ENCODE assay signal across 8 cellular contexts in the genomic region with DNA sequence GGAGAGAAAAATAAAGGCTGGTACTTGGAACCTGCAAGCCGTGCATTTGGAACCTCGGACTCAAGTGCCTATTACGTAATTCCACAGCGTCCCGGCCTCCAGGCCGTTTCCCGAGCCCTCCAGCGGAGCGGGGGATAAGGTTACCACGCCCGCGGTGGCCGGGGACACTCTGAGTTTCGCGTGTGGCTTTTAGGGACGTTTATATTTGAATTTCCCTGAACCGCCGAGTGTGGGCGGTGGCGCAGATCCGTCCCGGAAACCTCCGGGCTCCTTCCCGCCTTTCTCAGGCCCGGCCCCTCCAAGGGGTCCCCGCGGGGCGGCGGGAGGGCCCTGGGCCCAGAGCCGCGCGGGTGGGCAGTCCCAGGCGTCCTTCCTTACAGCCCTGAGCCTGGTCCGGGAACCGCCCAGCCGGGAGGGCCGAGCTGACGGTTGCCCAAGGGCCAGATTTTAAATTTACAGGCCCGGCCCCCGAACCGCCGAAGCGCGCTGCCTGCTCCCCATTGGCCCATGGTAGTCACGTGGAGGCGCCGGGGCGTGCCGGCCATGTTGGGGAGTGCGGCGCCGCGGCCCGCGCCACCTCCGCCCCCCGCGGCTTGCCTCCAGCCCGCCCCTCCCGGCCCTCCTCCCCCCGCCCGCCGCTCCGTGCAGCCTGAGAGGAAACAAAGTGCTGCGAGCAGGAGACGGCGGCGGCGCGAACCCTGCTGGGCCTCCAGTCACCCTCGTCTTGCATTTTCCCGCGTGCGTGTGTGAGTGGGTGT. TPM values are rescaled to one million over a fixed set of nuclear protein-coding genes. Genes with fewer than 3 reads are reported as not detected.
DNase-seq lines count a peak whose midpoint lies in the region; ATAC-seq, FAIRE-seq and TF ChIP-seq lines count a peak whose summit lies in the region.

A gene with protein sequence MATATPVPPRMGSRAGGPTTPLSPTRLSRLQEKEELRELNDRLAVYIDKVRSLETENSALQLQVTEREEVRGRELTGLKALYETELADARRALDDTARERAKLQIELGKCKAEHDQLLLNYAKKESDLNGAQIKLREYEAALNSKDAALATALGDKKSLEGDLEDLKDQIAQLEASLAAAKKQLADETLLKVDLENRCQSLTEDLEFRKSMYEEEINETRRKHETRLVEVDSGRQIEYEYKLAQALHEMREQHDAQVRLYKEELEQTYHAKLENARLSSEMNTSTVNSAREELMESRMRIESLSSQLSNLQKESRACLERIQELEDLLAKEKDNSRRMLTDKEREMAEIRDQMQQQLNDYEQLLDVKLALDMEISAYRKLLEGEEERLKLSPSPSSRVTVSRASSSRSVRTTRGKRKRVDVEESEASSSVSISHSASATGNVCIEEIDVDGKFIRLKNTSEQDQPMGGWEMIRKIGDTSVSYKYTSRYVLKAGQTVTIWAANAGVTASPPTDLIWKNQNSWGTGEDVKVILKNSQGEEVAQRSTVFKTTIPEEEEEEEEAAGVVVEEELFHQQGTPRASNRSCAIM (plus strand): TSS at position 638 of the 758 bp plus-strand sequence. CDS start 373 bp downstream, outside the sequence.

- no peaks in the 10 kb centered on the region for H3K9me3 Mint-ChIP-seq in activated naive CD8-positive, alpha-beta T cell treated with anti-CD3 and anti-CD28 coated beads, Interleukin-2, amount 10 ng/mL, durations not matched to agents 7 days and 5 days

- H3K36me3 ChIP-seq in ovary (no peaks in the 10 kb centered on the region), thyroid gland (no peaks in the 10 kb centered on the region)

- peak; percentile 80 for TF ChIP-seq POLR2A in GM12891 (IDR thresholded peaks at IDR 0.05; ENCODE audit: low read depth, low read length)
- TF ChIP-seq POLR2A in ovary (IDR thresholded peaks at IDR 0.05): no peak
- TF ChIP-seq POLR2A in thyroid gland (IDR thresholded peaks at IDR 0.05): peak in 1 of 2 donors; percentile 62

- H3K4me1 Mint-ChIP-seq in activated naive CD8-positive, alpha-beta T cell treated with anti-CD3 and anti-CD28 coated beads, Interleukin-2, amount 10 ng/mL, durations not matched to agents 7 days and 5 days: peaks cover 17% of the 10 kb centered on the region

- TF ChIP-seq CTCF in ovary (IDR thresholded peaks at IDR 0.05): peak in 1 of 3 donors; percentile 14
- TF ChIP-seq CTCF in thyroid gland (IDR thresholded peaks at IDR 0.05): peak in 1 of 6 experiments; percentile 8

- FAIRE-seq in GM12891 (lab: Jason Lieb, UNC): peak; percentile 85

- 0 to 1% (median 0%) methylated on average over 58 to 74 of the region's 74 CpGs for WGBS in ovary, 3 donors
- 0% methylated on average over 32 to 34 of the region's 74 CpGs for WGBS in thyroid gland, 2 donors

- peak; percentile 72 for ATAC-seq in HG02798 (IDR thresholded peaks at IDR 0.05; ENCODE audit: poor library complexity, unreplicated experiment)
- peak; percentile 71 for ATAC-seq in activated naive CD8-positive, alpha-beta T cell treated with anti-CD3 and anti-CD28 coated beads, Interleukin-2, amount 10 ng/mL, durations not matched to agents 7 days and 5 days (ENCODE audit: low read depth)

- DNase-seq in GM12891 (ENCODE audit: insufficient read length, low spot score) (peak; percentile 79), NCI-H1417 treated with DMSO at 0.1 percent for 48 hours (lab: John Stamatoyannopoulos, UW) (peak; percentile 84), SW 1271 (lab: John Stamatoyannopoulos, UW) (peak; percentile 94 to 98), head of caudate nucleus (peak; percentile 73 to 97 (median 93)), ovary (peak; percentile 91 to 94 (median 94)), thyroid gland (peak; percentile 96)
- DNase-seq in activated naive CD8-positive, alpha-beta T cell treated with anti-CD3 and anti-CD28 coated beads, Interleukin-2, amount 10 ng/mL, durations not matched to agents 7 days and 5 days: peak; percentile 98

- no peaks in the 10 kb centered on the region for H3K9me3 ChIP-seq in ovary
- no peaks in the 10 kb centered on the region for H3K9me3 ChIP-seq in thyroid gland

- H3K27ac Mint-ChIP-seq in activated naive CD8-positive, alpha-beta T cell treated with anti-CD3 and anti-CD28 coated beads, Interleukin-2, amount 10 ng/mL, durations not matched to agents 7 days and 5 days: peak within 1 kb of the TSS; percentile 99

- H3K4me1 ChIP-seq in ovary (ENCODE audit: insufficient read depth): no peaks in the 10 kb centered on the region
- peaks cover 11 to 12% of the 10 kb centered on the region in 2 donors for H3K4me1 ChIP-seq in thyroid gland

- peak within 1 kb of the TSS; percentile 75 for H3K4me3 ChIP-seq in ovary
- H3K4me3 ChIP-seq in thyroid gland (replicated peaks in 1 of 3): peak within 1 kb of the TSS; percentile 36 to 92 (median 79)

- H3K27me3 ChIP-seq in ovary (no peaks in the 10 kb centered on the region), thyroid gland (no peaks in the 10 kb centered on the region)

- peaks cover 17% of the 10 kb centered on the region for H3K36me3 Mint-ChIP-seq in activated naive CD8-positive, alpha-beta T cell treated with anti-CD3 and anti-CD28 coated beads, Interleukin-2, amount 10 ng/mL, durations not matched to agents 7 days and 5 days

- H3K27ac ChIP-seq in ovary (peak within 1 kb of the TSS; percentile 51 to 96), thyroid gland (peak within 1 kb of the TSS; percentile 66 to 88 (median 78))

- POLR2A ChIA-PET in activated naive CD8-positive, alpha-beta T cell treated with anti-CD3 and anti-CD28 coated beads, Interleukin-2, amount 10 ng/mL, durations not matched to agents 7 days and 5 days (lab: Charles Lee): interaction anchor here (0.8 to 7.1 kb wide), 16 partner anchors 10 to 1306 kb away, joined by 3 to 255 read pairs (median 8); a partner anchor contains a TSS

- H3K27me3 Mint-ChIP-seq in activated naive CD8-positive, alpha-beta T cell treated with anti-CD3 and anti-CD28 coated beads, Interleukin-2, amount 10 ng/mL, durations not matched to agents 7 days and 5 days: no peaks in the 10 kb centered on the region

- peak within 1 kb of the TSS; percentile 96 for H3K4me3 Mint-ChIP-seq in activated naive CD8-positive, alpha-beta T cell treated with anti-CD3 and anti-CD28 coated beads, Interleukin-2, amount 10 ng/mL, durations not matched to agents 7 days and 5 days

- intact Hi-C loops in head of caudate nucleus (cut with DNase I) (loop anchor here (5.0 kb wide), 2 partner anchors 99 to 119 kb away; no protein-coding TSS in a partner anchor), ovary (cut with DNase I) (loop anchor here in 1 of 4 donors (10.0 kb wide), 1 partner anchor 92 kb away; no protein-coding TSS in a partner anchor), thyroid gland (cut with DNase I) (loop anchor here (5.0 kb wide), 1 partner anchor 99 kb away; no protein-coding TSS in a partner anchor)

- TF ChIP-seq EP300 in ovary (IDR thresholded peaks at IDR 0.05): peak; percentile 32

TF ChIP-seq in GM12891, 5 proteins besides CTCF, POLR2A, EP300 and RAD21:
- peak; percentile 57; the same call in 1 of the 2 replicates for TF ChIP-seq POU2F2 (IDR thresholded peaks at IDR 0.05; ENCODE audit: low read depth, low read length)
- TF ChIP-seq TAF1 (IDR thresholded peaks at IDR 0.05; ENCODE audit: low read depth, low read length): peak; percentile 56
- peak; percentile 51 for TF ChIP-seq POLR2AphosphoS5 (IDR thresholded peaks at IDR 0.05; ENCODE audit: low read depth, low read length)
- TF ChIP-seq PAX5 (IDR thresholded peaks at IDR 0.05; ENCODE audit: insufficient read depth, low read length, severe bottlenecking): peak; percentile 3
- TF ChIP-seq SPI1 (IDR thresholded peaks at IDR 0.05; ENCODE audit: low read depth, low read length): no peak
TF ChIP-seq in GM12891: peak in this region for 4.

RNA-seq across cellular contexts. Expression of the gene that starts here (rescaled TPM):
- 54.2 TPM for polyA plus RNA-seq in GM12891 (2012; ENCODE audit: low read depth, missing spikeins)
- 100 to 1,000 TPM; 229 to 243 TPM for total RNA-seq in activated naive CD8-positive, alpha-beta T cell treated with anti-CD3 and anti-CD28 coated beads, Interleukin-2, amount 10 ng/mL, durations not matched to agents 7 days and 5 days
- total RNA-seq in ovary (10 to 100 TPM in 2 of 7 donors, 1 to 10 TPM in 5; 3.0 to 10.0 (median 8.3) TPM), thyroid gland (10 to 100 TPM in 1 of 4 donors, 1 to 10 TPM in 3; 3.9 to 18.4 (median 6.5) TPM)
- 1 to 10 TPM; 4.3 to 9.2 TPM for polyA plus RNA-seq in ovary

Comparison
In these comparisons a context has a peak if more than half of its experiments do, and no peak if none do; other contexts are left out.
1. Peak in every context shown above with its lines: DNase-seq, ATAC-seq, H3K4me3 ChIP-seq and H3K27ac ChIP-seq.
2. RNA of the gene that starts here (total RNA-seq): 229 to 243 TPM in activated naive CD8-positive, alpha-beta T cell treated with anti-CD3 and anti-CD28 coated beads, Interleukin-2, amount 10 ng/mL, durations not matched to agents 7 days and 5 days; 3.0 to 10.0 TPM in ovary and 3.9 to 18.4 TPM in thyroid gland; every median in the first group is over 10 times any median in the second.